2 cellular contexts compared by ENCODE assay signal in the genomic region with DNA sequence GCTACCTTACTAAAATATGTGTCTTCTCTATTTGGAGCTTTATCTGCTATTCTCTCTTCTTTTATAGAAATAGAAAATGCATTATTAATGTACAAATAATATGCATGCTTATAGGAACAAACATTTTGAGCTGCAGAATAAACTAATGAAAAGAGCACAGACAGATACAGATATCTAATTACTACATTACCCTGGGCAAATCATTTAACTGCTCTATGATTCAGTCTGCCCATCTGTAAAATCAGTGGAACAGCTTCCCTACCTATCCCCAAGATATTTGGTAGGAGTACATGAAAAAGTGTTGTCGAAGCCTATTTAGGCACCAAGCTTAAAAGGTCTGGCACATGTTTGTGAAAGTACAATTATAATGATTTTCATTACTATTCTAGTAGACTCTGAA.
TF ChIP-seq lines count a peak whose summit lies in the region.

No MANE protein-coding gene starts in this region.

TF ChIP-seq in SK-N-SH, 30 proteins besides CTCF, POLR2A, EP300 and RAD21 (continued from another document):
- TF ChIP-seq RCOR1 (IDR thresholded peaks at IDR 0.05; ENCODE audit: low read length) (peak; percentile 71), YY1 (IDR thresholded peaks at IDR 0.05; ENCODE audit: low read depth) (no peak), NFIC (IDR thresholded peaks at IDR 0.05; ENCODE audit: borderline replicate concordance) (no peak), POLR2AphosphoS5 (IDR thresholded peaks at IDR 0.05; ENCODE audit: low read depth, low read length) (no peak), NRF1 (IDR thresholded peaks at IDR 0.05; ENCODE audit: low read depth, low read length) (no peak)
- TF ChIP-seq, protein P1, sequence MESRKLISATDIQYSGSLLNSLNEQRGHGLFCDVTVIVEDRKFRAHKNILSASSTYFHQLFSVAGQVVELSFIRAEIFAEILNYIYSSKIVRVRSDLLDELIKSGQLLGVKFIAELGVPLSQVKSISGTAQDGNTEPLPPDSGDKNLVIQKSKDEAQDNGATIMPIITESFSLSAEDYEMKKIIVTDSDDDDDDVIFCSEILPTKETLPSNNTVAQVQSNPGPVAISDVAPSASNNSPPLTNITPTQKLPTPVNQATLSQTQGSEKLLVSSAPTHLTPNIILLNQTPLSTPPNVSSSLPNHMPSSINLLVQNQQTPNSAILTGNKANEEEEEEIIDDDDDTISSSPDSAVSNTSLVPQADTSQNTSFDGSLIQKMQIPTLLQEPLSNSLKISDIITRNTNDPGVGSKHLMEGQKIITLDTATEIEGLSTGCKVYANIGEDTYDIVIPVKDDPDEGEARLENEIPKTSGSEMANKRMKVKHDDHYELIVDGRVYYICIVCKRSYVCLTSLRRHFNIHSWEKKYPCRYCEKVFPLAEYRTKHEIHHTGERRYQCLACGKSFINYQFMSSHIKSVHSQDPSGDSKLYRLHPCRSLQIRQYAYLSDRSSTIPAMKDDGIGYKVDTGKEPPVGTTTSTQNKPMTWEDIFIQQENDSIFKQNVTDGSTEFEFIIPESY (IDR thresholded peaks at IDR 0.05; ENCODE audit: borderline replicate concordance, low read depth) = no peak
- TF ChIP-seq, protein P2, sequence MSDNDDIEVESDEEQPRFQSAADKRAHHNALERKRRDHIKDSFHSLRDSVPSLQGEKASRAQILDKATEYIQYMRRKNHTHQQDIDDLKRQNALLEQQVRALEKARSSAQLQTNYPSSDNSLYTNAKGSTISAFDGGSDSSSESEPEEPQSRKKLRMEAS (IDR thresholded peaks at IDR 0.05; ENCODE audit: low read depth) = no peak
- TF ChIP-seq, protein P3, sequence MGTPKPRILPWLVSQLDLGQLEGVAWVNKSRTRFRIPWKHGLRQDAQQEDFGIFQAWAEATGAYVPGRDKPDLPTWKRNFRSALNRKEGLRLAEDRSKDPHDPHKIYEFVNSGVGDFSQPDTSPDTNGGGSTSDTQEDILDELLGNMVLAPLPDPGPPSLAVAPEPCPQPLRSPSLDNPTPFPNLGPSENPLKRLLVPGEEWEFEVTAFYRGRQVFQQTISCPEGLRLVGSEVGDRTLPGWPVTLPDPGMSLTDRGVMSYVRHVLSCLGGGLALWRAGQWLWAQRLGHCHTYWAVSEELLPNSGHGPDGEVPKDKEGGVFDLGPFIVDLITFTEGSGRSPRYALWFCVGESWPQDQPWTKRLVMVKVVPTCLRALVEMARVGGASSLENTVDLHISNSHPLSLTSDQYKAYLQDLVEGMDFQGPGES (IDR thresholded peaks at IDR 0.05; ENCODE audit: low read depth, low read length) = no peak
- TF ChIP-seq, protein P4, sequence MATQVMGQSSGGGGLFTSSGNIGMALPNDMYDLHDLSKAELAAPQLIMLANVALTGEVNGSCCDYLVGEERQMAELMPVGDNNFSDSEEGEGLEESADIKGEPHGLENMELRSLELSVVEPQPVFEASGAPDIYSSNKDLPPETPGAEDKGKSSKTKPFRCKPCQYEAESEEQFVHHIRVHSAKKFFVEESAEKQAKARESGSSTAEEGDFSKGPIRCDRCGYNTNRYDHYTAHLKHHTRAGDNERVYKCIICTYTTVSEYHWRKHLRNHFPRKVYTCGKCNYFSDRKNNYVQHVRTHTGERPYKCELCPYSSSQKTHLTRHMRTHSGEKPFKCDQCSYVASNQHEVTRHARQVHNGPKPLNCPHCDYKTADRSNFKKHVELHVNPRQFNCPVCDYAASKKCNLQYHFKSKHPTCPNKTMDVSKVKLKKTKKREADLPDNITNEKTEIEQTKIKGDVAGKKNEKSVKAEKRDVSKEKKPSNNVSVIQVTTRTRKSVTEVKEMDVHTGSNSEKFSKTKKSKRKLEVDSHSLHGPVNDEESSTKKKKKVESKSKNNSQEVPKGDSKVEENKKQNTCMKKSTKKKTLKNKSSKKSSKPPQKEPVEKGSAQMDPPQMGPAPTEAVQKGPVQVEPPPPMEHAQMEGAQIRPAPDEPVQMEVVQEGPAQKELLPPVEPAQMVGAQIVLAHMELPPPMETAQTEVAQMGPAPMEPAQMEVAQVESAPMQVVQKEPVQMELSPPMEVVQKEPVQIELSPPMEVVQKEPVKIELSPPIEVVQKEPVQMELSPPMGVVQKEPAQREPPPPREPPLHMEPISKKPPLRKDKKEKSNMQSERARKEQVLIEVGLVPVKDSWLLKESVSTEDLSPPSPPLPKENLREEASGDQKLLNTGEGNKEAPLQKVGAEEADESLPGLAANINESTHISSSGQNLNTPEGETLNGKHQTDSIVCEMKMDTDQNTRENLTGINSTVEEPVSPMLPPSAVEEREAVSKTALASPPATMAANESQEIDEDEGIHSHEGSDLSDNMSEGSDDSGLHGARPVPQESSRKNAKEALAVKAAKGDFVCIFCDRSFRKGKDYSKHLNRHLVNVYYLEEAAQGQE (IDR thresholded peaks at IDR 0.05; ENCODE audit: low read depth, low read length) = no peak
- TF ChIP-seq, protein P5, sequence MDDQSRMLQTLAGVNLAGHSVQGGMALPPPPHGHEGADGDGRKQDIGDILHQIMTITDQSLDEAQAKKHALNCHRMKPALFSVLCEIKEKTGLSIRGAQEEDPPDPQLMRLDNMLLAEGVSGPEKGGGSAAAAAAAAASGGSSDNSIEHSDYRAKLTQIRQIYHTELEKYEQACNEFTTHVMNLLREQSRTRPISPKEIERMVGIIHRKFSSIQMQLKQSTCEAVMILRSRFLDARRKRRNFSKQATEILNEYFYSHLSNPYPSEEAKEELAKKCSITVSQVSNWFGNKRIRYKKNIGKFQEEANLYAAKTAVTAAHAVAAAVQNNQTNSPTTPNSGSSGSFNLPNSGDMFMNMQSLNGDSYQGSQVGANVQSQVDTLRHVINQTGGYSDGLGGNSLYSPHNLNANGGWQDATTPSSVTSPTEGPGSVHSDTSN (IDR thresholded peaks at IDR 0.05) = no peak

TF ChIP-seq in SK-N-SH treated with all-trans-retinoic acid at 6 μM for 48 hours, 23 proteins besides CTCF, POLR2A, EP300 and RAD21 (continued from another document):
- no peak for TF ChIP-seq TCF4 (CRISPR knock-in tag; IDR thresholded peaks at IDR 0.05; ENCODE audit: borderline replicate concordance)
- no peak for TF ChIP-seq ZNF565 (CRISPR knock-in tag; conservative IDR thresholded peaks at IDR 0.05; ENCODE audit: low read depth)
- no peak for TF ChIP-seq ARNTL (CRISPR knock-in tag; IDR thresholded peaks at IDR 0.05; ENCODE audit: borderline replicate concordance, low read depth)
- no peak for TF ChIP-seq RARB (CRISPR knock-in tag; IDR thresholded peaks at IDR 0.05)
- no peak for TF ChIP-seq ZNF70 (CRISPR knock-in tag; IDR thresholded peaks at IDR 0.05)
- TF ChIP-seq OSR1 (CRISPR knock-in tag; IDR thresholded peaks at IDR 0.05) = no peak
- no peak for TF ChIP-seq BACH2 (CRISPR knock-in tag; IDR thresholded peaks at IDR 0.05; ENCODE audit: borderline replicate concordance)
- no peak for TF ChIP-seq ESRRG (CRISPR knock-in tag; IDR thresholded peaks at IDR 0.05)
- no peak for TF ChIP-seq SNAI2 (CRISPR knock-in tag; IDR thresholded peaks at IDR 0.05)
TF ChIP-seq in SK-N-SH treated with all-trans-retinoic acid at 6 μM for 48 hours: peak in this region for 0.
